Comparison of ENCODE assay signal across 1 cellular context in the genomic region with DNA sequence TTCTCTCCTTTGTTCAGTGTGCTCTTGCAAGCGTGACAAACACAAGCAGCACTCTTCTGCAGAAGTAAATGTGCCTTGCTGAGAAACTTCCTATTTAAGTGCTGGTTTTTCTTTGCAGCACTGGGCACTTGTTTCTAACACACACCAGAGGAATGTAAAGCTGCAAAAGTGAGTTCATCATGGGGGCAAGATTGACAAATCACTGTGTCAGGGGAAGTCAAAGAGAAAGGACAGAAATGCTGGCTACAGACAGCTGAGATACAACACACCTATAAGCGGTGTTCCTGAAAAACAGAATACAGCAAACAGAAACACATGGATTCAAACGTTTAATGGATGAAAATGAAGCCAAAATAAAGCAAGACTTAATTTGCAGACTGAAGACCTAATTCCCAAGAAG.
TF ChIP-seq lines count a peak whose summit lies in the region.

No MANE protein-coding gene starts in this region.

TF ChIP-seq in GM23338, 12 proteins besides CTCF, POLR2A, EP300 and RAD21 (continued from another document):
- TF ChIP-seq, protein P1, sequence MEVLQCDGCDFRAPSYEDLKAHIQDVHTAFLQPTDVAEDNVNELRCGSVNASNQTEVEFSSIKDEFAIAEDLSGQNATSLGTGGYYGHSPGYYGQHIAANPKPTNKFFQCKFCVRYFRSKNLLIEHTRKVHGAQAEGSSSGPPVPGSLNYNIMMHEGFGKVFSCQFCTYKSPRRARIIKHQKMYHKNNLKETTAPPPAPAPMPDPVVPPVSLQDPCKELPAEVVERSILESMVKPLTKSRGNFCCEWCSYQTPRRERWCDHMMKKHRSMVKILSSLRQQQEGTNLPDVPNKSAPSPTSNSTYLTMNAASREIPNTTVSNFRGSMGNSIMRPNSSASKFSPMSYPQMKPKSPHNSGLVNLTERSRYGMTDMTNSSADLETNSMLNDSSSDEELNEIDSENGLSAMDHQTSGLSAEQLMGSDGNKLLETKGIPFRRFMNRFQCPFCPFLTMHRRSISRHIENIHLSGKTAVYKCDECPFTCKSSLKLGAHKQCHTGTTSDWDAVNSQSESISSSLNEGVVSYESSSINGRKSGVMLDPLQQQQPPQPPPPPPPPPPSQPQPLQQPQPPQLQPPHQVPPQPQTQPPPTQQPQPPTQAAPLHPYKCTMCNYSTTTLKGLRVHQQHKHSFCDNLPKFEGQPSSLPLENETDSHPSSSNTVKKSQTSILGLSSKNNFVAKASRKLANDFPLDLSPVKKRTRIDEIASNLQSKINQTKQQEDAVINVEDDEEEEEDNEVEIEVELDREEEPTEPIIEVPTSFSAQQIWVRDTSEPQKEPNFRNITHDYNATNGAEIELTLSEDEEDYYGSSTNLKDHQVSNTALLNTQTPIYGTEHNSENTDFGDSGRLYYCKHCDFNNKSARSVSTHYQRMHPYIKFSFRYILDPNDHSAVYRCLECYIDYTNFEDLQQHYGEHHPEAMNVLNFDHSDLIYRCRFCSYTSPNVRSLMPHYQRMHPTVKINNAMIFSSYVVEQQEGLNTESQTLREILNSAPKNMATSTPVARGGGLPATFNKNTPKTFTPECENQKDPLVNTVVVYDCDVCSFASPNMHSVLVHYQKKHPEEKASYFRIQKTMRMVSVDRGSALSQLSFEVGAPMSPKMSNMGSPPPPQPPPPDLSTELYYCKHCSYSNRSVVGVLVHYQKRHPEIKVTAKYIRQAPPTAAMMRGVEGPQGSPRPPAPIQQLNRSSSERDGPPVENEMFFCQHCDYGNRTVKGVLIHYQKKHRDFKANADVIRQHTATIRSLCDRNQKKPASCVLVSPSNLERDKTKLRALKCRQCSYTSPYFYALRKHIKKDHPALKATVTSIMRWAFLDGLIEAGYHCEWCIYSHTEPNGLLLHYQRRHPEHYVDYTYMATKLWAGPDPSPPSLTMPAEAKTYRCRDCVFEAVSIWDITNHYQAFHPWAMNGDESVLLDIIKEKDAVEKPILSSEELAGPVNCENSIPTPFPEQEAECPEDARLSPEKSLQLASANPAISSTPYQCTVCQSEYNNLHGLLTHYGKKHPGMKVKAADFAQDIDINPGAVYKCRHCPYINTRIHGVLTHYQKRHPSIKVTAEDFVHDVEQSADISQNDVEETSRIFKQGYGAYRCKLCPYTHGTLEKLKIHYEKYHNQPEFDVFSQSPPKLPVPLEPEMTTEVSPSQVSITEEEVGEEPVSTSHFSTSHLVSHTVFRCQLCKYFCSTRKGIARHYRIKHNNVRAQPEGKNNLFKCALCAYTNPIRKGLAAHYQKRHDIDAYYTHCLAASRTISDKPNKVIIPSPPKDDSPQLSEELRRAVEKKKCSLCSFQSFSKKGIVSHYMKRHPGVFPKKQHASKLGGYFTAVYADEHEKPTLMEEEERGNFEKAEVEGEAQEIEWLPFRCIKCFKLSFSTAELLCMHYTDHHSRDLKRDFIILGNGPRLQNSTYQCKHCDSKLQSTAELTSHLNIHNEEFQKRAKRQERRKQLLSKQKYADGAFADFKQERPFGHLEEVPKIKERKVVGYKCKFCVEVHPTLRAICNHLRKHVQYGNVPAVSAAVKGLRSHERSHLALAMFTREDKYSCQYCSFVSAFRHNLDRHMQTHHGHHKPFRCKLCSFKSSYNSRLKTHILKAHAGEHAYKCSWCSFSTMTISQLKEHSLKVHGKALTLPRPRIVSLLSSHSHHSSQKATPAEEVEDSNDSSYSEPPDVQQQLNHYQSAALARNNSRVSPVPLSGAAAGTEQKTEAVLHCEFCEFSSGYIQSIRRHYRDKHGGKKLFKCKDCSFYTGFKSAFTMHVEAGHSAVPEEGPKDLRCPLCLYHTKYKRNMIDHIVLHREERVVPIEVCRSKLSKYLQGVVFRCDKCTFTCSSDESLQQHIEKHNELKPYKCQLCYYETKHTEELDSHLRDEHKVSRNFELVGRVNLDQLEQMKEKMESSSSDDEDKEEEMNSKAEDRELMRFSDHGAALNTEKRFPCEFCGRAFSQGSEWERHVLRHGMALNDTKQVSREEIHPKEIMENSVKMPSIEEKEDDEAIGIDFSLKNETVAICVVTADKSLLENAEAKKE (CRISPR knock-in tag; IDR thresholded peaks at IDR 0.05), result no peak
- TF ChIP-seq, protein P2, sequence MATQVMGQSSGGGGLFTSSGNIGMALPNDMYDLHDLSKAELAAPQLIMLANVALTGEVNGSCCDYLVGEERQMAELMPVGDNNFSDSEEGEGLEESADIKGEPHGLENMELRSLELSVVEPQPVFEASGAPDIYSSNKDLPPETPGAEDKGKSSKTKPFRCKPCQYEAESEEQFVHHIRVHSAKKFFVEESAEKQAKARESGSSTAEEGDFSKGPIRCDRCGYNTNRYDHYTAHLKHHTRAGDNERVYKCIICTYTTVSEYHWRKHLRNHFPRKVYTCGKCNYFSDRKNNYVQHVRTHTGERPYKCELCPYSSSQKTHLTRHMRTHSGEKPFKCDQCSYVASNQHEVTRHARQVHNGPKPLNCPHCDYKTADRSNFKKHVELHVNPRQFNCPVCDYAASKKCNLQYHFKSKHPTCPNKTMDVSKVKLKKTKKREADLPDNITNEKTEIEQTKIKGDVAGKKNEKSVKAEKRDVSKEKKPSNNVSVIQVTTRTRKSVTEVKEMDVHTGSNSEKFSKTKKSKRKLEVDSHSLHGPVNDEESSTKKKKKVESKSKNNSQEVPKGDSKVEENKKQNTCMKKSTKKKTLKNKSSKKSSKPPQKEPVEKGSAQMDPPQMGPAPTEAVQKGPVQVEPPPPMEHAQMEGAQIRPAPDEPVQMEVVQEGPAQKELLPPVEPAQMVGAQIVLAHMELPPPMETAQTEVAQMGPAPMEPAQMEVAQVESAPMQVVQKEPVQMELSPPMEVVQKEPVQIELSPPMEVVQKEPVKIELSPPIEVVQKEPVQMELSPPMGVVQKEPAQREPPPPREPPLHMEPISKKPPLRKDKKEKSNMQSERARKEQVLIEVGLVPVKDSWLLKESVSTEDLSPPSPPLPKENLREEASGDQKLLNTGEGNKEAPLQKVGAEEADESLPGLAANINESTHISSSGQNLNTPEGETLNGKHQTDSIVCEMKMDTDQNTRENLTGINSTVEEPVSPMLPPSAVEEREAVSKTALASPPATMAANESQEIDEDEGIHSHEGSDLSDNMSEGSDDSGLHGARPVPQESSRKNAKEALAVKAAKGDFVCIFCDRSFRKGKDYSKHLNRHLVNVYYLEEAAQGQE (IDR thresholded peaks at IDR 0.05; ENCODE audit: unreplicated experiment), result no peak
- TF ChIP-seq JUNB (IDR thresholded peaks at IDR 0.05; ENCODE audit: unreplicated experiment) (no peak), STAT1 (IDR thresholded peaks at IDR 0.05; ENCODE audit: unreplicated experiment) (no peak), CREB1 (CRISPR knock-in tag; IDR thresholded peaks at IDR 0.05; ENCODE audit: low read depth) (no peak), POLR2AphosphoS5 (IDR thresholded peaks at IDR 0.05; ENCODE audit: low read depth) (no peak), NANOG (IDR thresholded peaks at IDR 0.05; ENCODE audit: borderline replicate concordance) (no peak), EZH2 (IDR thresholded peaks at IDR 0.05; ENCODE audit: low read depth, unreplicated experiment) (no peak)
- TF ChIP-seq, protein P3, sequence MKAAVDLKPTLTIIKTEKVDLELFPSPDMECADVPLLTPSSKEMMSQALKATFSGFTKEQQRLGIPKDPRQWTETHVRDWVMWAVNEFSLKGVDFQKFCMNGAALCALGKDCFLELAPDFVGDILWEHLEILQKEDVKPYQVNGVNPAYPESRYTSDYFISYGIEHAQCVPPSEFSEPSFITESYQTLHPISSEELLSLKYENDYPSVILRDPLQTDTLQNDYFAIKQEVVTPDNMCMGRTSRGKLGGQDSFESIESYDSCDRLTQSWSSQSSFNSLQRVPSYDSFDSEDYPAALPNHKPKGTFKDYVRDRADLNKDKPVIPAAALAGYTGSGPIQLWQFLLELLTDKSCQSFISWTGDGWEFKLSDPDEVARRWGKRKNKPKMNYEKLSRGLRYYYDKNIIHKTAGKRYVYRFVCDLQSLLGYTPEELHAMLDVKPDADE (IDR thresholded peaks at IDR 0.05), result no peak
